In genomic region chr5:172029876-172030275, GRCh38 we compare ENCODE assay signal across 8 cellular contexts.
"Had no signal": no experiment of that assay in that cellular context is flagged by ENCODE, and none has a peak within 500 bp of the region (broad histone marks: within the 10 kb centered on the region; RNA-seq: fewer than 3 reads in every experiment).

No MANE protein-coding gene starts in this region.

- H3K27ac ChIP-seq: GM23248 had no signal

- H3K9me3 ChIP-seq: HAP-1 had no signal

- H3K4me2 ChIP-seq: GM23338 had no signal

- H3K4me1 ChIP-seq: HAP-1 had no signal

- DNase-seq: GM23248, GOT3, H7, H9, HCEC 1CT, HFFc6 had no signal

- H2AFZ ChIP-seq: GM23248, GM23338 had no signal

- H3K4me3 ChIP-seq: GM23248, GM23338, HAP-1 had no signal

- H3K36me3 ChIP-seq: HAP-1 had no signal
